ENCODE assay signal across 10 cellular contexts in the genomic region with DNA sequence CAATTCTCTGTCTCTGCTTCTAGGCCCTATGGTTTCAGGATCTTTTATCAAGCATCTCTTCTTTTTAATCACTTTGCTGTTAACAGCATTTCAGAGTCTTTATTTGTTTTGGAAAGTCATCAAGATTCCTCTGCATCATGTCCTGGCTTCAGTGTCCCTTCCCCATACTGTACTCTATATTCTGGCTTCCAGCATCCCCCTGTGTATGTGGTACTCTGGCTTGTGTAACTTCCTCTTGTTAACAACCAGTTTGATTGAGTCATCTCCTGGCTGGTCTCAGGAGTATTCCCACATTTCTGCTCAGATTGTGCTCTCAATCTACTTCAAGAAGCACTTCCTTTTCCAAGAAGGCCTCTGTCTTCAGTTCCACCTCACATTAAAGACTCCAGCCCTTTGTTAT. TPM values are rescaled to one million over a fixed set of nuclear protein-coding genes. Genes with fewer than 3 reads are reported as not detected.
DNase-seq lines count a peak whose midpoint lies in the region; ATAC-seq, FAIRE-seq and TF ChIP-seq lines count a peak whose summit lies in the region.
"Had no signal": no experiment of that assay in that cellular context is flagged by ENCODE, and none has a peak within 500 bp of the region (broad histone marks: within the 10 kb centered on the region; RNA-seq: fewer than 3 reads in every experiment).

No MANE protein-coding gene starts in this region.

- H3K4me1 ChIP-seq in heart right ventricle (peaks cover 0 to 18% (median 12%) of the 10 kb centered on the region in 9 donors), small intestine (ENCODE audit: control insufficient read depth in 2 of 2, insufficient read depth in 1 of 2, low read depth in 1 of 2, low read length in 1 of 2) (no peaks in the 10 kb centered on the region)

- DNase-seq in HT-29 (ENCODE audit: low spot score) = peak; percentile 19
- DNase-seq in SKM-1 treated with dmso at 0.1 percent for 144 hours (lab: John Stamatoyannopoulos, UW; ENCODE audit: unreplicated experiment) = peak; percentile 74
- DNase-seq in heart right ventricle = peak in 1 of 2 donors; percentile 50
- DNase-seq in small intestine = peak; percentile 18
- no peak for DNase-seq in hippocampal formation (lab: John Stamatoyannopoulos, UW)

- no peak for FAIRE-seq in small intestine (lab: Jason Lieb, UNC)
- FAIRE-seq: GM18507 had no signal

- H3K36me3 ChIP-seq in heart right ventricle (no peaks in the 10 kb centered on the region), small intestine (ENCODE audit: control insufficient read depth in 2 of 2, insufficient read depth in 2 of 2, low read length in 2 of 2) (no peaks in the 10 kb centered on the region)

- H3K9me3 ChIP-seq in heart right ventricle = no peaks in the 10 kb centered on the region
- no peaks in the 10 kb centered on the region for H3K9me3 ChIP-seq in small intestine (ENCODE audit: control insufficient read depth, low read depth)

- ATAC-seq in heart right ventricle (peak; percentile 73 to 98 (median 92)), GM18505 (IDR thresholded peaks at IDR 0.05; ENCODE audit: unreplicated experiment) (no peak), HG02885 (IDR thresholded peaks at IDR 0.05; ENCODE audit: poor library complexity, unreplicated experiment) (no peak), GM18870 (IDR thresholded peaks at IDR 0.05; ENCODE audit: unreplicated experiment) (no peak)

- TF ChIP-seq POLR2A in GM18505 (IDR thresholded peaks at IDR 0.05; ENCODE audit: borderline replicate concordance, extremely low read depth, insufficient read depth, insufficient read length) = no peak

- no peak for TF ChIP-seq CTCF in heart right ventricle (IDR thresholded peaks at IDR 0.05)

- peak overlapping the region in 7 of 10 donors; percentile 3 to 67 (median 31) for H3K27ac ChIP-seq in heart right ventricle
- H3K27ac ChIP-seq in small intestine (ENCODE audit: low read depth in 1 of 2, low read length in 1 of 2) = peak overlapping the region in 1 of 2 donors; percentile 34
- H3K27ac ChIP-seq: KMS-11 had no signal

- intact Hi-C loops in heart right ventricle (cut with DNase I) = no loop called here

- H3K27me3 ChIP-seq in heart right ventricle (no peaks in the 10 kb centered on the region), small intestine (ENCODE audit: control insufficient read depth in 2 of 2, insufficient read depth in 2 of 2, low read length in 2 of 2) (no peaks in the 10 kb centered on the region)

- H3K4me3 ChIP-seq in heart right ventricle (no peak overlapping the region), small intestine (ENCODE audit: low read depth in 1 of 2, low read length in 2 of 2) (no peak overlapping the region)

RNA-seq across cellular contexts. Expression of a gene that starts 14.9 kb away (rescaled TPM):
- 16.5 and 17.4 TPM in 2 replicates for total RNA-seq in HT-29 (2014; rRNA removed; shearing (Covaris generic))
- total RNA-seq in heart right ventricle = 10 to 100 TPM; 36.1 to 57.7 (median 43.2) TPM
- 1 to 10 TPM; 4.5 to 6.9 TPM for polyA plus RNA-seq in heart right ventricle
- polyA plus RNA-seq in small intestine = 10 to 100 TPM; 11.6 to 12.0 (median 11.9) TPM

RNA-seq across cellular contexts. Expression of a gene that starts 32.3 kb away (rescaled TPM):
- total RNA-seq in HT-29 (2014; rRNA removed; shearing (Covaris generic)) = 73.2 and 88.1 TPM in 2 replicates
- 10 to 100 TPM; 18.2 to 35.4 (median 24.4) TPM for total RNA-seq in heart right ventricle
- polyA plus RNA-seq in heart right ventricle (10 to 100 TPM; 25.8 to 58.5 TPM), small intestine (10 to 100 TPM; 55.8 to 79.2 (median 56.2) TPM)

RNA-seq across cellular contexts. Expression of a gene that starts 46.2 kb away (rescaled TPM):
- total RNA-seq in HT-29 (2014; rRNA removed; shearing (Covaris generic)) = 13.4 and 25.0 TPM in 2 replicates
- total RNA-seq in heart right ventricle = 100 to 1,000 TPM; 266 to 451 (median 378) TPM
- 100 to 1,000 TPM in 1 of 2 donors, 10 to 100 TPM in 1; 68.1 to 314 TPM for polyA plus RNA-seq in heart right ventricle
- polyA plus RNA-seq in small intestine = 10 to 100 TPM; 28.6 to 99.5 (median 55.4) TPM

Comparison
In these comparisons a context has a peak if more than half of its experiments do, and no peak if none do; other contexts are left out.
1. DNase-seq: peak in HT-29 (single experiment), SKM-1 treated with dmso at 0.1 percent for 144 hours (single experiment) and small intestine (single experiment); none in hippocampal formation (0 of 2).
2. ATAC-seq: peak in heart right ventricle (8 of 8); none in GM18505 (single experiment), HG02885 (single experiment) and GM18870 (single experiment).
3. RNA of a gene that starts 46.2 kb away (total RNA-seq): 266 to 451 TPM in heart right ventricle; 13.4 to 25.0 TPM in HT-29; every median in the first group is over 10 times any median in the second.